16 cellular contexts compared by ENCODE assay signal in the genomic region with DNA sequence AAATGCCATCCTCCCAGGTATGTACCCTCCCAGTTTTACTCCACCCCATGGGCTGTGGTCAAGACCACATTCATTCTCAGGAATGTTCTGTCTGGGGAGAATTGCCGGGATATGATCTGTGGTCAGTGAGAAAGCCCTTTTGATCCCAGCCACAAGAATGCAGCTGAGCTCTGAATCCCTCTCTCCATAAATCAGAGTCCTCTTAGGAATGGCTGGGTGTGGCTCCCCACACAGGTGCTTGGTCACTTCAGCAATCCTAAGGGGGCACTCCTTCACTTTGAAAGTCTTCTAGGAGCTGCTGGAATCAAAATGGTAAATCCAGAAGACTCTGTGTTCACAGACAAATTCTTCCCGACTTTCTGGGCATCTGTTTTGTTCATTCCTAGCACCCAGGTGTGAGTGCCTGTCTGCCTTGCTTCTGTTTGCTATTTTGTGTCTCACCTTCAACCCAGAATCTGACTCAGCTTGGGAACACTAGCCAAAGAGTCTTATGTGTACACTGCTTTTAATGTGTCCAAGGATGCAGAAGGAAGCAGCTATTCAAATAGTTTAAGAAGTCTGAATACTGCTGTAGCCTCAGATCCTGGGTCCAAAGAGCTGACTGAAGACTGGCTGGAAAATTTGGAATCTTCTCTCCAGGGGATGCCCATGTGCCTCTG.
A peak's percentile ranks its signal among the peaks of the same experiment; 100 is the strongest.
DNase-seq lines count a peak whose midpoint lies in the region; ATAC-seq and TF ChIP-seq lines count a peak whose summit lies in the region.
"Had no signal": no experiment of that assay in that cellular context is flagged by ENCODE, and none has a peak within 500 bp of the region (broad histone marks: within the 10 kb centered on the region; RNA-seq: fewer than 3 reads in every experiment).

No MANE protein-coding gene starts in this region.

- H3K9ac ChIP-seq in mesendoderm (ENCODE audit: low read length), result no peak overlapping the region

- WGBS in mesendoderm (ENCODE audit: extremely low coverage, insufficient coverage, low lambda C conversion rate), result no CpG with 5 or more reads among the region's 2 CpGs

- H3K4me3 Mint-ChIP-seq in CD4-positive, alpha-beta memory T cell, result no peak overlapping the region
- H3K4me3 Mint-ChIP-seq: activated T-cell treated with anti-CD3 and anti-CD28 coated beads, Interleukin-2, amount 50 U/mL, for 4 hours; CD8-positive, alpha-beta T cell; naive B cell; stimulated activated naive B cell treated with anti-CD40 and anti-IgM and Interleukin-4, amounts not matched to agents 10 μg/mL and 1 μg/mL and 100 μg/mL, for 72 hours had no signal

- no peak overlapping the region for H3K4me3 ChIP-seq in choroid plexus epithelial cell (ENCODE audit: low read depth, low read length)
- no peak overlapping the region for H3K4me3 ChIP-seq in mesendoderm (ENCODE audit: low read length)
- H3K4me3 ChIP-seq in CD4-positive, alpha-beta memory T cell (ENCODE audit: low read length in 2 of 2), result no peak overlapping the region
- H3K4me3 ChIP-seq: GM12878, heart left ventricle had no signal

- no peak overlapping the region for H3K27ac ChIP-seq in mesendoderm (ENCODE audit: low read depth, low read length)
- no peak overlapping the region for H3K27ac ChIP-seq in CD4-positive, alpha-beta memory T cell (ENCODE audit: low read depth, low read length)
- H3K27ac ChIP-seq: heart left ventricle had no signal

- peaks cover 4% of the 10 kb centered on the region for H3K4me1 ChIP-seq in mesendoderm (ENCODE audit: control insufficient read depth, low read depth, low read length)
- no peaks in the 10 kb centered on the region for H3K4me1 ChIP-seq in CD4-positive, alpha-beta memory T cell (ENCODE audit: insufficient read depth, low read length)

- no peak for TF ChIP-seq CTCF in choroid plexus epithelial cell (conservative IDR thresholded peaks at IDR 0.05; ENCODE audit: low read depth, low read length)

- H3K27ac Mint-ChIP-seq in CD4-positive, alpha-beta memory T cell, result no peak overlapping the region
- H3K27ac Mint-ChIP-seq: CD8-positive, alpha-beta T cell; naive B cell; stimulated activated naive B cell treated with anti-CD40 and anti-IgM and Interleukin-4, amounts not matched to agents 10 μg/mL and 1 μg/mL and 100 μg/mL, for 72 hours had no signal

- no peak overlapping the region for H3K56ac ChIP-seq in mesendoderm (ENCODE audit: low read length)

- H2AK5ac ChIP-seq in mesendoderm (ENCODE audit: low read length), result peak overlapping the region; percentile 60

- H4K5ac ChIP-seq in mesendoderm (ENCODE audit: low read length), result no peak overlapping the region

- no peak overlapping the region for H3K23ac ChIP-seq in mesendoderm (ENCODE audit: low read length)

- POLR2A ChIA-PET in CD4-positive, alpha-beta memory T cell (lab: Charles Lee; ENCODE audit: partially characterized antibody), result no interaction called here

- H3K9me3 Mint-ChIP-seq in CD4-positive, alpha-beta memory T cell, result peaks cover 0 to 2% (median 0%) of the 10 kb centered on the region in 8 donors
- H3K9me3 Mint-ChIP-seq: activated T-cell treated with anti-CD3 and anti-CD28 coated beads, Interleukin-2, amount 50 U/mL, for 4 hours; CD8-positive, alpha-beta T cell; stimulated activated naive B cell treated with anti-CD40 and anti-IgM and Interleukin-4, amounts not matched to agents 10 μg/mL and 1 μg/mL and 100 μg/mL, for 72 hours had no signal

- ATAC-seq in HG02588 (IDR thresholded peaks at IDR 0.05; ENCODE audit: unreplicated experiment), result no peak
- ATAC-seq: CD8-positive, alpha-beta T cell; GM12878; stimulated activated naive B cell treated with anti-CD40 and anti-IgM and Interleukin-4, amounts not matched to agents 10 μg/mL and 1 μg/mL and 100 μg/mL, for 72 hours had no signal

- H3K4me1 Mint-ChIP-seq in CD4-positive, alpha-beta memory T cell, result no peaks in the 10 kb centered on the region
- H3K4me1 Mint-ChIP-seq: naive B cell had no signal

- intact Hi-C loops in CD4-positive, alpha-beta memory T cell (cut with micrococcal nuclease), result no loop called here

- no peaks in the 10 kb centered on the region for H3K9me3 ChIP-seq in CD4-positive, alpha-beta memory T cell (ENCODE audit: control insufficient read depth in 1 of 2, low read length in 2 of 2)
- H3K9me3 ChIP-seq: heart left ventricle had no signal

- DNase-seq in COLO829 (ENCODE audit: low spot score) (peak; percentile 11), NCI-H226 (peak; percentile 96), choroid plexus epithelial cell (ENCODE audit: low read depth) (peak; percentile 78), mesendoderm (peak; percentile 41), ecto neural progenitor cell (ENCODE audit: low spot score) (no peak), COLO668 (lab: John Stamatoyannopoulos, UW; ENCODE audit: unreplicated experiment) (no peak)
- no peak for DNase-seq in CD4-positive, alpha-beta memory T cell
- DNase-seq: activated T-cell treated with anti-CD3 and anti-CD28 coated beads, Interleukin-2, amount 50 U/mL, for 4 hours; CD8-positive, alpha-beta T cell; central memory CD4-positive, alpha-beta T cell; naive B cell; NCI-H2029; stimulated activated naive B cell treated with anti-CD40 and anti-IgM and Interleukin-4, amounts not matched to agents 10 μg/mL and 1 μg/mL and 100 μg/mL, for 72 hours had no signal

- no peaks in the 10 kb centered on the region for H3K79me1 ChIP-seq in mesendoderm (ENCODE audit: low read length)

- H3K79me2 ChIP-seq in mesendoderm (ENCODE audit: control insufficient read depth, insufficient read depth, low read length), result no peaks in the 10 kb centered on the region

- no peaks in the 10 kb centered on the region for H3K36me3 Mint-ChIP-seq in CD4-positive, alpha-beta memory T cell
- H3K36me3 Mint-ChIP-seq: CD8-positive, alpha-beta T cell; naive B cell had no signal

- no peak overlapping the region for H3K4me2 ChIP-seq in mesendoderm (ENCODE audit: low read length)

- H2BK120ac ChIP-seq in mesendoderm (ENCODE audit: low read depth, low read length), result no peak overlapping the region

- H3K4ac ChIP-seq in mesendoderm (ENCODE audit: low read depth, low read length), result no peak overlapping the region

- no peaks in the 10 kb centered on the region for H3K27me3 ChIP-seq in mesendoderm (ENCODE audit: insufficient read depth, low read length, poor library complexity)
- no peaks in the 10 kb centered on the region for H3K27me3 ChIP-seq in CD4-positive, alpha-beta memory T cell (ENCODE audit: insufficient read depth, low read length)
- H3K27me3 ChIP-seq: heart left ventricle had no signal

- H3K18ac ChIP-seq in mesendoderm (ENCODE audit: low read length), result no peak overlapping the region

- H2BK5ac ChIP-seq in mesendoderm (ENCODE audit: low read length), result no peak overlapping the region

- peaks cover 11 to 17% of the 10 kb centered on the region in 2 donors for H3K27me3 Mint-ChIP-seq in CD4-positive, alpha-beta memory T cell

- H4K8ac ChIP-seq in mesendoderm (ENCODE audit: low read depth, low read length), result no peak overlapping the region

- H3K36me3 ChIP-seq in mesendoderm (ENCODE audit: control insufficient read depth, insufficient read depth, low read length), result no peaks in the 10 kb centered on the region
- no peaks in the 10 kb centered on the region for H3K36me3 ChIP-seq in CD4-positive, alpha-beta memory T cell (ENCODE audit: insufficient read depth, low read length)
- H3K36me3 ChIP-seq: heart left ventricle had no signal

- CTCF ChIA-PET in CD4-positive, alpha-beta memory T cell (lab: Charles Lee; ENCODE audit: partially characterized antibody), result no interaction called here

- no peak overlapping the region for H2BK15ac ChIP-seq in mesendoderm (replicated peaks; ENCODE audit: low read depth)

Comparison
In these comparisons a context has a peak if more than half of its experiments do, and no peak if none do; other contexts are left out.
1. DNase-seq: peak in COLO829 (single experiment), NCI-H226 (single experiment), choroid plexus epithelial cell (single experiment) and mesendoderm (single experiment); none in CD4-positive, alpha-beta memory T cell (0 of 5), ecto neural progenitor cell (single experiment) and COLO668 (single experiment).